Comparison of ENCODE assay signal across 1 cellular context in the genomic region with DNA sequence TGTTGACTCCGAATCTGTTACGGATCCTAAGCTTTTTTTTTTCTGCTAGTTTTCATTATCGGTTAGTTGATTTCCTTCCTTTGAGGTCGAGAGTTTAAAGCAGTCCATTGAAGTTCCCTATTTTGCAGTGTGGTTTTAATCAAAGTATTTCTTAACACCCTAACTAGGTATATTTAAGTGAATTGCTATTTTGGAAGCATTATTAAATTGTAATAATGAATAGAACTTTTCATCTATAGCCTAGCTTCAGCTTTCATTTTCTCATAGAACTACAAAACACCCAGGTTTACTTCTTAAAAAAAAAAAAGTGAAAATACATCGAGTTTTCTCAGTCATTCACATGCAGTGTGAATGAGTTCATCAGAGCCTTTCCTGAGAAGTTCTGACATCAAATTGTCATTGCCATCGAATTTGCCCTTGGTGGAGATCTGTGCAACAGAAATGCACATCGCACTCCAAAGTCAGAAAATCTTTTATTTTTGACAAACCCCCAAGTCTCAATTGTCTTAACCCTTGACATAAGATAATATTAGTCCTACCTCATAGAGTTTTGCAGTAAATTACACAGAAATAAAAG.
TF ChIP-seq lines count a peak whose summit lies in the region.

No MANE protein-coding gene starts in this region.

TF ChIP-seq in GM12878, 131 proteins besides CTCF, POLR2A, EP300 and RAD21 (continued from another document):
- TF ChIP-seq, protein P1, sequence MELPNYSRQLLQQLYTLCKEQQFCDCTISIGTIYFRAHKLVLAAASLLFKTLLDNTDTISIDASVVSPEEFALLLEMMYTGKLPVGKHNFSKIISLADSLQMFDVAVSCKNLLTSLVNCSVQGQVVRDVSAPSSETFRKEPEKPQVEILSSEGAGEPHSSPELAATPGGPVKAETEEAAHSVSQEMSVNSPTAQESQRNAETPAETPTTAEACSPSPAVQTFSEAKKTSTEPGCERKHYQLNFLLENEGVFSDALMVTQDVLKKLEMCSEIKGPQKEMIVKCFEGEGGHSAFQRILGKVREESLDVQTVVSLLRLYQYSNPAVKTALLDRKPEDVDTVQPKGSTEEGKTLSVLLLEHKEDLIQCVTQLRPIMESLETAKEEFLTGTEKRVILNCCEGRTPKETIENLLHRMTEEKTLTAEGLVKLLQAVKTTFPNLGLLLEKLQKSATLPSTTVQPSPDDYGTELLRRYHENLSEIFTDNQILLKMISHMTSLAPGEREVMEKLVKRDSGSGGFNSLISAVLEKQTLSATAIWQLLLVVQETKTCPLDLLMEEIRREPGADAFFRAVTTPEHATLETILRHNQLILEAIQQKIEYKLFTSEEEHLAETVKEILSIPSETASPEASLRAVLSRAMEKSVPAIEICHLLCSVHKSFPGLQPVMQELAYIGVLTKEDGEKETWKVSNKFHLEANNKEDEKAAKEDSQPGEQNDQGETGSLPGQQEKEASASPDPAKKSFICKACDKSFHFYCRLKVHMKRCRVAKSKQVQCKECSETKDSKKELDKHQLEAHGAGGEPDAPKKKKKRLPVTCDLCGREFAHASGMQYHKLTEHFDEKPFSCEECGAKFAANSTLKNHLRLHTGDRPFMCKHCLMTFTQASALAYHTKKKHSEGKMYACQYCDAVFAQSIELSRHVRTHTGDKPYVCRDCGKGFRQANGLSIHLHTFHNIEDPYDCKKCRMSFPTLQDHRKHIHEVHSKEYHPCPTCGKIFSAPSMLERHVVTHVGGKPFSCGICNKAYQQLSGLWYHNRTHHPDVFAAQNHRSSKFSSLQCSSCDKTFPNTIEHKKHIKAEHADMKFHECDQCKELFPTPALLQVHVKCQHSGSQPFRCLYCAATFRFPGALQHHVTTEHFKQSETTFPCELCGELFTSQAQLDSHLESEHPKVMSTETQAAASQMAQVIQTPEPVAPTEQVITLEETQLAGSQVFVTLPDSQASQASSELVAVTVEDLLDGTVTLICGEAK (IDR thresholded peaks at IDR 0.05; ENCODE audit: borderline replicate concordance): peak; percentile 4; the same call in 1 of the 2 replicates
- TF ChIP-seq ZNF384 (IDR thresholded peaks at IDR 0.05; ENCODE audit: borderline replicate concordance, low read depth, low read length) (0 out of 2 replicates have a peak, but pooled peaks have one; percentile 4), CHD2 (IDR thresholded peaks at IDR 0.05; ENCODE audit: borderline replicate concordance, low read depth, low read length) (no peak), NFIC (IDR thresholded peaks at IDR 0.05; ENCODE audit: low read depth, low read length) (0 out of 2 replicates have a peak, but pooled peaks have one; percentile 21), RUNX3 (IDR thresholded peaks at IDR 0.05; ENCODE audit: low read length) (peak; percentile 52), STAT1 (conservative IDR thresholded peaks at IDR 0.05) (no peak)
